Comparison of ENCODE assay signal across 8 cellular contexts in the genomic region with DNA sequence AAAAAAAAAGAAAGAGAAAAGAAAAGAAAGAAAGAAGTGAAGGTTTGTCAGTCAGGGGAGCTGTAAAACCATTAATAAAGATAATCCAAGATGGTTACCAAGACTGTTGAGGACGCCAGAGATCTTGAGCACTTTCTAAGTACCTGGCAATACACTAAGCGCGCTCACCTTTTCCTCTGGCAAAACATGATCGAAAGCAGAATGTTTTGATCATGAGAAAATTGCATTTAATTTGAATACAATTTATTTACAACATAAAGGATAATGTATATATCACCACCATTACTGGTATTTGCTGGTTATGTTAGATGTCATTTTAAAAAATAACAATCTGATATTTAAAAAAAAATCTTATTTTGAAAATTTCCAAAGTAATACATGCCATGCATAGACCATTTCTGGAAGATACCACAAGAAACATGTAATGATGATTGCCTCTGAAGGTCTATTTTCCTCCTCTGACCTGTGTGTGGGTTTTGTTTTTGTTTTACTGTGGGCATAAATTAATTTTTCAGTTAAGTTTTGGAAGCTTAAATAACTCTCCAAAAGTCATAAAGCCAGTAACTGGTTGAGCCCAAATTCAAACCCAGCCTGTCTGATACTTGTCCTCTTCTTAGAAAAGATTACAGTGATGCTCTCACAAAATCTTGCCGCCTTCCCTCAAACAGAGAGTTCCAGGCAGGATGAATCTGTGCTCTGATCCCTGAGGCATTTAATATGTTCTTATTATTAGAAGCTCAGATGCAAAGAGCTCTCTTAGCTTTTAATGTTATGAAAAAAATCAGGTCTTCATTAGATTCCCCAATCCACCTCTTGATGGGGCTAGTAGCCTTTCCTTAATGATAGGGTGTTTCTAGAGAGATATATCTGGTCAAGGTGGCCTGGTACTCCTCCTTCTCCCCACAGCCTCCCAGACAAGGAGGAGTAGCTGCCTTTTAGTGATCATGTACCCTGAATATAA.
DNase-seq lines count a peak whose midpoint lies in the region; ATAC-seq and TF ChIP-seq lines count a peak whose summit lies in the region.

No MANE protein-coding gene starts in this region.

- H3K27ac ChIP-seq in ACC112 (ENCODE audit: low read depth, low read length) (peak overlapping the region; percentile 83; the same call in 1 of the 2 replicates), coronary artery (peak overlapping the region; percentile 96 to 99)

- peaks cover 33% of the 10 kb centered on the region for H3K4me1 ChIP-seq in ACC112 (ENCODE audit: control insufficient read depth, insufficient read depth, low read length, unreplicated experiment)

- H3K4me3 ChIP-seq in ACC112 (ENCODE audit: low read depth, low read length) (peak overlapping the region; percentile 95), GM12864 (ENCODE audit: low read depth, low read length) (peak overlapping the region; percentile 89), coronary artery (peak overlapping the region; percentile 94)

- H3K27me3 ChIP-seq in ACC112 (ENCODE audit: insufficient read depth, low read length) = no peaks in the 10 kb centered on the region

- peak overlapping the region; percentile 98 for H3K4me3 Mint-ChIP-seq in nephron progenitor cell

- H3K27me3 Mint-ChIP-seq in nephron progenitor cell (ENCODE audit: low read depth, poor library complexity) = peaks cover 19% of the 10 kb centered on the region

- peaks cover 27% of the 10 kb centered on the region for H3K4me1 Mint-ChIP-seq in nephron progenitor cell

- H3K27ac Mint-ChIP-seq in nephron progenitor cell = no peak overlapping the region

- TF ChIP-seq CTCF in GM12864 (IDR thresholded peaks at IDR 0.05; ENCODE audit: low read depth, low read length, missing control alignments) = peak; percentile 26
- no peak for TF ChIP-seq CTCF in coronary artery (IDR thresholded peaks at IDR 0.05)
- no peak for TF ChIP-seq CTCF in nephron progenitor cell (IDR thresholded peaks at IDR 0.05)

- no peak overlapping the region for H2AFZ ChIP-seq in ACC112 (ENCODE audit: low read length, unreplicated experiment)

- H3K79me2 ChIP-seq in ACC112 (ENCODE audit: control insufficient read depth, insufficient read depth, low read length, unreplicated experiment) = peaks cover 75% of the 10 kb centered on the region

- no peak for ATAC-seq in HG03442 (IDR thresholded peaks at IDR 0.05; ENCODE audit: unreplicated experiment)

- H3K36me3 Mint-ChIP-seq in nephron progenitor cell (ENCODE audit: low read depth) = peaks cover 29% of the 10 kb centered on the region

- H3K9me3 Mint-ChIP-seq in nephron progenitor cell = no peaks in the 10 kb centered on the region

- DNase-seq in GM12864 (ENCODE audit: low read depth) (no peak), OCI-M1 (lab: John Stamatoyannopoulos, UW) (peak; percentile 58), coronary artery (ENCODE audit: low spot score) (no peak), nephron progenitor cell (no peak), GF-D8 (lab: John Stamatoyannopoulos, UW) (no peak), globus pallidus (ENCODE audit: low spot score) (no peak)

- H3K36me3 ChIP-seq in ACC112 (ENCODE audit: insufficient read depth, low read length) = peaks cover 63% of the 10 kb centered on the region
